ENCODE assay signal across 2 cellular contexts in the genomic region with DNA sequence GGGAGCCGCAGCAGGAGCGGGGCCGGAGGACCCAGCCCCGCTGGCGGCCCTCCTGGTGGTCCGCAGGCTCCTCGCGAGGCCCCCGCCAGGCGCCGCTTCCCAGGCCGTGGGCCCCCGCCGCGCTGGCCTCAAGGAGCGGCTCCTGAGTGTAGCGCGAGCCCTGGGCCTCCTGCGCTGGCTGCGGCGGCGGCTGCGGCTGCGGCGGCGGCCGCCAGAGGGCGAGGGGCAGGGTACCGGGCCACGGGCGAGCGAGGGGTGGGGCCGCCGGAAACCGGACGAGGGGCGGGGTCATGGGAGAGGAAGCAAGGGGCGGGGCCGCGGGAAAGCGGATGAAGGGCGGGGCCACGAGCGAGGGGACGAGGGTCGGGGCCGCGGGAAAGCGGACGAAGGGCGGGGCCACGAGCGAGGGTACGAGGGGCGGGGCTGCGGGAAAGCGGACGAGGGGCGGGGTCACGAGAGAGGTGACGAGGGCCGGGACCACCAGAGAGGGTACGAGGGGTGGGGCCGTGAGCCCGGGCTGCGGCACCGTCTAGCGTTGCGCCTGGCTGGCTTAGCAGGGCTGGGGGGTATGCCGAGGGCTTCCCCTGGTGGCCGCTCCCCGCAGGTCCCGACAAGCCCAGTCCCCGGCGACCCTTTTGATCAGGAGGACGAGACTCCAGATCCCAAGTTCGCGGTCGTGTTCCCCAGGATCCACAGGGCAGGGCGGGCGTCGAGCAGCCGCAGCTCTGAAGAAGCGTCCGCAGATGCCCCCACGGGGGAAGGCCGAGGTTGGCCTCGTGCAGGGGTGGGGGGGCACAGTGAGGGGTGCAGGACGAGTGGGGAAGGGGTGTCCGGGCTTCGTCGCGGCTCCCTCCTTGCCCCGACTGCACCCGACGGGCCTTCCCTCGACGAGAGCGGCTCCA.
TF ChIP-seq lines count a peak whose summit lies in the region.

No MANE protein-coding gene starts in this region.

TF ChIP-seq in HCT116, 20 proteins besides CTCF, POLR2A, EP300 and RAD21:
- TF ChIP-seq EGR1 (IDR thresholded peaks at IDR 0.05; ENCODE audit: low read depth) (no peak), POLR2AphosphoS5 (IDR thresholded peaks at IDR 0.05; ENCODE audit: low read depth, low read length) (peak; percentile 38), ELF1 (IDR thresholded peaks at IDR 0.05; ENCODE audit: borderline replicate concordance, low read depth) (no peak), TCF7L2 (IDR thresholded peaks at IDR 0.05; ENCODE audit: borderline replicate concordance, extremely low read depth, insufficient read depth, insufficient read length) (peak; percentile 22), YY1 (IDR thresholded peaks at IDR 0.05; ENCODE audit: extremely low read depth, insufficient replicate concordance, low read depth, low read length) (peak; percentile 25), ZFX (IDR thresholded peaks at IDR 0.05) (peak; percentile 61; the same call in 1 of the 2 replicates)
- TF ChIP-seq, protein P1, sequence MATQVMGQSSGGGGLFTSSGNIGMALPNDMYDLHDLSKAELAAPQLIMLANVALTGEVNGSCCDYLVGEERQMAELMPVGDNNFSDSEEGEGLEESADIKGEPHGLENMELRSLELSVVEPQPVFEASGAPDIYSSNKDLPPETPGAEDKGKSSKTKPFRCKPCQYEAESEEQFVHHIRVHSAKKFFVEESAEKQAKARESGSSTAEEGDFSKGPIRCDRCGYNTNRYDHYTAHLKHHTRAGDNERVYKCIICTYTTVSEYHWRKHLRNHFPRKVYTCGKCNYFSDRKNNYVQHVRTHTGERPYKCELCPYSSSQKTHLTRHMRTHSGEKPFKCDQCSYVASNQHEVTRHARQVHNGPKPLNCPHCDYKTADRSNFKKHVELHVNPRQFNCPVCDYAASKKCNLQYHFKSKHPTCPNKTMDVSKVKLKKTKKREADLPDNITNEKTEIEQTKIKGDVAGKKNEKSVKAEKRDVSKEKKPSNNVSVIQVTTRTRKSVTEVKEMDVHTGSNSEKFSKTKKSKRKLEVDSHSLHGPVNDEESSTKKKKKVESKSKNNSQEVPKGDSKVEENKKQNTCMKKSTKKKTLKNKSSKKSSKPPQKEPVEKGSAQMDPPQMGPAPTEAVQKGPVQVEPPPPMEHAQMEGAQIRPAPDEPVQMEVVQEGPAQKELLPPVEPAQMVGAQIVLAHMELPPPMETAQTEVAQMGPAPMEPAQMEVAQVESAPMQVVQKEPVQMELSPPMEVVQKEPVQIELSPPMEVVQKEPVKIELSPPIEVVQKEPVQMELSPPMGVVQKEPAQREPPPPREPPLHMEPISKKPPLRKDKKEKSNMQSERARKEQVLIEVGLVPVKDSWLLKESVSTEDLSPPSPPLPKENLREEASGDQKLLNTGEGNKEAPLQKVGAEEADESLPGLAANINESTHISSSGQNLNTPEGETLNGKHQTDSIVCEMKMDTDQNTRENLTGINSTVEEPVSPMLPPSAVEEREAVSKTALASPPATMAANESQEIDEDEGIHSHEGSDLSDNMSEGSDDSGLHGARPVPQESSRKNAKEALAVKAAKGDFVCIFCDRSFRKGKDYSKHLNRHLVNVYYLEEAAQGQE (IDR thresholded peaks at IDR 0.05; ENCODE audit: low read depth): no peak

TF ChIP-seq in SK-N-SH, 30 proteins besides CTCF, POLR2A, EP300 and RAD21:
- TF ChIP-seq RXRA (IDR thresholded peaks at IDR 0.05; ENCODE audit: borderline replicate concordance, low read depth) (no peak), EZH2phosphoT487 (IDR thresholded peaks at IDR 0.05; ENCODE audit: borderline replicate concordance, low read depth) (no peak), GATA2 (CRISPR knock-in tag; IDR thresholded peaks at IDR 0.05) (no peak), NFIC (IDR thresholded peaks at IDR 0.05; ENCODE audit: borderline replicate concordance) (no peak), TAF1 (IDR thresholded peaks at IDR 0.05; ENCODE audit: borderline replicate concordance, low read depth, low read length) (no peak), MEF2A (IDR thresholded peaks at IDR 0.05; ENCODE audit: borderline replicate concordance, low read depth) (no peak), SMC3 (IDR thresholded peaks at IDR 0.05; ENCODE audit: low read depth, low read length) (peak; percentile 62), NRF1 (IDR thresholded peaks at IDR 0.05; ENCODE audit: low read depth, low read length) (no peak), POLR2AphosphoS5 (IDR thresholded peaks at IDR 0.05; ENCODE audit: low read depth, low read length) (peak; percentile 52; the same call in 1 of the 2 replicates), GABPA (IDR thresholded peaks at IDR 0.05; ENCODE audit: low read depth) (peak; percentile 67), FOXJ3 (CRISPR knock-in tag; IDR thresholded peaks at IDR 0.05) (no peak), CHD2 (IDR thresholded peaks at IDR 0.05; ENCODE audit: low read length, partially characterized antibody) (peak; percentile 29), FOXM1 (IDR thresholded peaks at IDR 0.05; ENCODE audit: low read depth) (no peak), RCOR1 (IDR thresholded peaks at IDR 0.05; ENCODE audit: low read length) (no peak), FOSL2 (IDR thresholded peaks at IDR 0.05; ENCODE audit: borderline replicate concordance, low read depth) (no peak), RFX5 (IDR thresholded peaks at IDR 0.05; ENCODE audit: low read length) (no peak), TEAD4 (IDR thresholded peaks at IDR 0.05; ENCODE audit: borderline replicate concordance, insufficient read depth) (no peak), SIN3A (IDR thresholded peaks at IDR 0.05; ENCODE audit: borderline replicate concordance, low read depth, low read length) (no peak), JUND (IDR thresholded peaks at IDR 0.05) (no peak), MXI1 (IDR thresholded peaks at IDR 0.05; ENCODE audit: low read depth, low read length) (no peak), YY1 (IDR thresholded peaks at IDR 0.05; ENCODE audit: low read depth) (no peak), ELF1 (IDR thresholded peaks at IDR 0.05) (no peak), TCF12 (IDR thresholded peaks at IDR 0.05) (no peak)
- TF ChIP-seq, protein P2, sequence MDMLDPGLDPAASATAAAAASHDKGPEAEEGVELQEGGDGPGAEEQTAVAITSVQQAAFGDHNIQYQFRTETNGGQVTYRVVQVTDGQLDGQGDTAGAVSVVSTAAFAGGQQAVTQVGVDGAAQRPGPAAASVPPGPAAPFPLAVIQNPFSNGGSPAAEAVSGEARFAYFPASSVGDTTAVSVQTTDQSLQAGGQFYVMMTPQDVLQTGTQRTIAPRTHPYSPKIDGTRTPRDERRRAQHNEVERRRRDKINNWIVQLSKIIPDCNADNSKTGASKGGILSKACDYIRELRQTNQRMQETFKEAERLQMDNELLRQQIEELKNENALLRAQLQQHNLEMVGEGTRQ (IDR thresholded peaks at IDR 0.05; ENCODE audit: borderline replicate concordance, low read depth, low read length): no peak
- TF ChIP-seq, protein P3, sequence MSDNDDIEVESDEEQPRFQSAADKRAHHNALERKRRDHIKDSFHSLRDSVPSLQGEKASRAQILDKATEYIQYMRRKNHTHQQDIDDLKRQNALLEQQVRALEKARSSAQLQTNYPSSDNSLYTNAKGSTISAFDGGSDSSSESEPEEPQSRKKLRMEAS (IDR thresholded peaks at IDR 0.05; ENCODE audit: low read depth): peak; percentile 51; the same call in 1 of the 2 replicates
- TF ChIP-seq, protein P4, sequence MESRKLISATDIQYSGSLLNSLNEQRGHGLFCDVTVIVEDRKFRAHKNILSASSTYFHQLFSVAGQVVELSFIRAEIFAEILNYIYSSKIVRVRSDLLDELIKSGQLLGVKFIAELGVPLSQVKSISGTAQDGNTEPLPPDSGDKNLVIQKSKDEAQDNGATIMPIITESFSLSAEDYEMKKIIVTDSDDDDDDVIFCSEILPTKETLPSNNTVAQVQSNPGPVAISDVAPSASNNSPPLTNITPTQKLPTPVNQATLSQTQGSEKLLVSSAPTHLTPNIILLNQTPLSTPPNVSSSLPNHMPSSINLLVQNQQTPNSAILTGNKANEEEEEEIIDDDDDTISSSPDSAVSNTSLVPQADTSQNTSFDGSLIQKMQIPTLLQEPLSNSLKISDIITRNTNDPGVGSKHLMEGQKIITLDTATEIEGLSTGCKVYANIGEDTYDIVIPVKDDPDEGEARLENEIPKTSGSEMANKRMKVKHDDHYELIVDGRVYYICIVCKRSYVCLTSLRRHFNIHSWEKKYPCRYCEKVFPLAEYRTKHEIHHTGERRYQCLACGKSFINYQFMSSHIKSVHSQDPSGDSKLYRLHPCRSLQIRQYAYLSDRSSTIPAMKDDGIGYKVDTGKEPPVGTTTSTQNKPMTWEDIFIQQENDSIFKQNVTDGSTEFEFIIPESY (IDR thresholded peaks at IDR 0.05; ENCODE audit: borderline replicate concordance, low read depth): no peak
- TF ChIP-seq, protein P5, sequence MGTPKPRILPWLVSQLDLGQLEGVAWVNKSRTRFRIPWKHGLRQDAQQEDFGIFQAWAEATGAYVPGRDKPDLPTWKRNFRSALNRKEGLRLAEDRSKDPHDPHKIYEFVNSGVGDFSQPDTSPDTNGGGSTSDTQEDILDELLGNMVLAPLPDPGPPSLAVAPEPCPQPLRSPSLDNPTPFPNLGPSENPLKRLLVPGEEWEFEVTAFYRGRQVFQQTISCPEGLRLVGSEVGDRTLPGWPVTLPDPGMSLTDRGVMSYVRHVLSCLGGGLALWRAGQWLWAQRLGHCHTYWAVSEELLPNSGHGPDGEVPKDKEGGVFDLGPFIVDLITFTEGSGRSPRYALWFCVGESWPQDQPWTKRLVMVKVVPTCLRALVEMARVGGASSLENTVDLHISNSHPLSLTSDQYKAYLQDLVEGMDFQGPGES (IDR thresholded peaks at IDR 0.05; ENCODE audit: low read depth, low read length): no peak
- TF ChIP-seq, protein P6, sequence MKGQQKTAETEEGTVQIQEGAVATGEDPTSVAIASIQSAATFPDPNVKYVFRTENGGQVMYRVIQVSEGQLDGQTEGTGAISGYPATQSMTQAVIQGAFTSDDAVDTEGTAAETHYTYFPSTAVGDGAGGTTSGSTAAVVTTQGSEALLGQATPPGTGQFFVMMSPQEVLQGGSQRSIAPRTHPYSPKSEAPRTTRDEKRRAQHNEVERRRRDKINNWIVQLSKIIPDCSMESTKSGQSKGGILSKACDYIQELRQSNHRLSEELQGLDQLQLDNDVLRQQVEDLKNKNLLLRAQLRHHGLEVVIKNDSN (IDR thresholded peaks at IDR 0.05; ENCODE audit: borderline replicate concordance, low read depth): no peak
- TF ChIP-seq, protein P7, sequence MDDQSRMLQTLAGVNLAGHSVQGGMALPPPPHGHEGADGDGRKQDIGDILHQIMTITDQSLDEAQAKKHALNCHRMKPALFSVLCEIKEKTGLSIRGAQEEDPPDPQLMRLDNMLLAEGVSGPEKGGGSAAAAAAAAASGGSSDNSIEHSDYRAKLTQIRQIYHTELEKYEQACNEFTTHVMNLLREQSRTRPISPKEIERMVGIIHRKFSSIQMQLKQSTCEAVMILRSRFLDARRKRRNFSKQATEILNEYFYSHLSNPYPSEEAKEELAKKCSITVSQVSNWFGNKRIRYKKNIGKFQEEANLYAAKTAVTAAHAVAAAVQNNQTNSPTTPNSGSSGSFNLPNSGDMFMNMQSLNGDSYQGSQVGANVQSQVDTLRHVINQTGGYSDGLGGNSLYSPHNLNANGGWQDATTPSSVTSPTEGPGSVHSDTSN (IDR thresholded peaks at IDR 0.05): no peak
- TF ChIP-seq, protein P1 (IDR thresholded peaks at IDR 0.05; ENCODE audit: low read depth, low read length): no peak
